ENCODE assay signal across 32 cellular contexts in the genomic region with DNA sequence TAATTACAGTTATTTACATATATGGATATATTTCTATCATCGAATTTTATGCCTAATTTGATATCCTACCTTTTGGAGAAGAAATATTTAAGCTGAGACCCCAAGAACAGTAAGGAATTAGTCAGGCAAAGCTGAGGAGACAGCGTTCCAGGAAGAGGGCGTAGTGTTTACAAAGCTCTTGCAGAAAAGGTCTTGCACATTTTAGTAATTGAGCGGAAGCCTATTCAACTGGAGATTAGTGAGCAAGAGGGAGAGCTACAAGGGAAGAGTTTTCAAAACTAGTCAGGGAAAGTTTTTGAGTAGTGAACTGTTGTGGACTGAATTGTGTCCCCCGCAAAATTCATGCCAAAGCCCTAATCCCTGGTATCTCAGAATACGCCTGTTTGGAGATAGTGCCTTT. TPM values are rescaled to one million over a fixed set of nuclear protein-coding genes. Genes with fewer than 3 reads are reported as not detected.
"Had no signal": no experiment of that assay in that cellular context is flagged by ENCODE, and none has a peak within 500 bp of the region (broad histone marks: within the 10 kb centered on the region; RNA-seq: fewer than 3 reads in every experiment).

No MANE protein-coding gene starts in this region.

- ATAC-seq: activated naive CD4-positive, alpha-beta T cell treated with anti-CD3 and anti-CD28 coated beads, Interleukin-2, amount 50 U/mL, for 72 hours; activated T-cell treated with anti-CD3 and anti-CD28 coated beads, Interleukin-2, amount 50 U/mL, for 4 hours; body of pancreas had no signal

- H3K27ac ChIP-seq: adrenal gland, body of pancreas, breast epithelium, Peyer's patch, SJSA1, VCaP had no signal

- H3K4me3 ChIP-seq: adrenal gland, body of pancreas, breast epithelium, Peyer's patch, SJSA1 had no signal

- DNase-seq: activated B cell treated with CpG ODN at 0.5 μM for 24 hours; activated CD4-positive, alpha-beta memory T cell treated with anti-CD3 and anti-CD28 coated beads for 36 hours; activated CD4-positive, alpha-beta T cell treated with anti-CD3 and anti-CD28 coated beads for 4 hours; activated CD4-positive, alpha-beta T cell treated with anti-CD3 and anti-CD28 coated beads, Interleukin-2, amount 50 U/mL, for 1 hour; activated CD4-positive, CD25-positive, alpha-beta regulatory T cell treated with anti-CD3 and anti-CD28 coated beads, Interleukin-2, amount 50 U/mL, for 72 hours; activated CD8-positive, alpha-beta memory T cell treated with anti-CD3 and anti-CD28 coated beads, Interleukin-2, amount 50 U/mL, for 4 hours; activated gamma-delta T cell treated with Interleukin-2 at 50 U/mL for 16 hours; activated naive CD4-positive, alpha-beta T cell treated with anti-CD3 and anti-CD28 coated beads for 36 hours; activated T-cell treated with anti-CD3 and anti-CD28 coated beads for 4 hours; activated T-cell treated with anti-CD3 and anti-CD28 coated beads, Interleukin-2, amount 50 U/mL, for 4 hours; adrenal gland; body of pancreas; NCI-H1105; NCI-H1417 treated with DMSO at 0.1 percent for 48 hours; NCI-H187 treated with DMSO at 0.1 percent for 48 hours; NCI-H2081; NCI-H2171 treated with DMSO at 0.1 percent for 48 hours; NCI-H2227 treated with DMSO at 0.1 percent for 48 hours; NCI-H446; NCI-H510A treated with DMSO at 0.1 percent for 48 hours; NCI-H526 treated with DMSO at 0.1 percent for 48 hours; NCI-H82; Peyer's patch; RPMI8226; SHP77 treated with DMSO at 0.1 percent for 48 hours; SK-N-SH had no signal

- H3K4me1 ChIP-seq: adrenal gland, body of pancreas, breast epithelium, Peyer's patch had no signal

- H3K9me3 ChIP-seq: adrenal gland, body of pancreas, breast epithelium, Peyer's patch, SJSA1, SK-N-SH had no signal

- H3K36me3 ChIP-seq: adrenal gland, breast epithelium, Peyer's patch, SJSA1 had no signal

- H3K27me3 ChIP-seq: adrenal gland, body of pancreas, Peyer's patch, SJSA1 had no signal

RNA-seq across cellular contexts. Expression of gene POU6F2, which starts 26.5 kb away (rescaled TPM):
- total RNA-seq: activated CD4-positive, alpha-beta memory T cell treated with anti-CD3 and anti-CD28 coated beads for 36 hours; activated naive CD4-positive, alpha-beta T cell treated with anti-CD3 and anti-CD28 coated beads for 36 hours; activated T-cell treated with anti-CD3 and anti-CD28 coated beads, Interleukin-2, amount 50 U/mL, for 4 hours; activated T-helper 1 cell treated with anti-CD3 and anti-CD28 coated beads, Interleukin-12 subunit alpha, Interleukin-12 subunit beta, Interleukin-2, Interleukin-4 antibody, amounts not matched to agents 30 ng/mL and 10 ng/mL and 1 ng/mL, durations not matched to agents 14 hours and 24 hours and 36 hours; M059J; SJSA1 had no signal
